ENCODE assay signal across 10 cellular contexts in the genomic region with DNA sequence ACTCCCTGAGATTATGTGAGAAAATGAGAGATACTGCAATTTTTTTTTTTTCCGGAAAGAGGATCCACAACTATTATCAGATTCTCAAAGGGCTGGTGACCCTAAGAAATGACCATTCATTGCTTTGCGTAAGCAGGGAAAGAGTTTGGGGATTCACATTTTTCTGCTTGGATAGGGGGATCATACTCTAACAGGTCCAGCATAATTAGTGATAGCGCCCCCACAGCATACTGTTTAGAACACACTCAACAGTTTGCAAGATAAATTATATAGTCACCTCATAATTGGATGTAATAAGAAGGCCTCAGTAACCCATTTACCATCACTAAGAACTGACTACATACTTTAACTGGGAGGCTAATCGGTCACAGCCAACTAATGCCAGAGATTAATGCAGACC. TPM values are rescaled to one million over a fixed set of nuclear protein-coding genes. Genes with fewer than 3 reads are reported as not detected.
DNase-seq lines count a peak whose midpoint lies in the region; FAIRE-seq and TF ChIP-seq lines count a peak whose summit lies in the region.
"Had no signal": no experiment of that assay in that cellular context is flagged by ENCODE, and none has a peak within 500 bp of the region (broad histone marks: within the 10 kb centered on the region; RNA-seq: fewer than 3 reads in every experiment).

No MANE protein-coding gene starts in this region.

- H3K9me3 ChIP-seq in ascending aorta (no peaks in the 10 kb centered on the region), uterus (no peaks in the 10 kb centered on the region), ovary (no peaks in the 10 kb centered on the region)
- H3K9me3 ChIP-seq: suprapubic skin had no signal

- H3K27ac Mint-ChIP-seq in mesothelial cell of epicardium, result peak overlapping the region; percentile 16

- peak overlapping the region; percentile 99 for H3K4me3 Mint-ChIP-seq in mesothelial cell of epicardium

- DNase-seq in D721Med (ENCODE audit: insufficient read length, low spot score) (no peak), ascending aorta (ENCODE audit: low spot score in 2 of 2) (no peak), mesothelial cell of epicardium (ENCODE audit: low spot score in 2 of 2, unreplicated experiment in 2 of 2) (no peak), uterus (no peak), ovary (no peak)
- peak; percentile 28 for DNase-seq in Jurkat, Clone E6-1 (ENCODE audit: low read depth, low spot score)
- DNase-seq in stimulated activated CD4-positive, alpha-beta T cell treated with anti-CD3 and anti-CD28 coated beads, Interleukin-4, amount 100 ng/mL, for 24 hours, result no peak
- DNase-seq in NK-92 treated with Interleukin-12 subunit alpha and Interleukin-12 subunit beta, amount 100 ng/mL, for 24 hours (lab: John Stamatoyannopoulos, UW), result no peak

- WGBS in ovary, 3 donors, result 59 to 70% (median 70%) methylated on average over 4 of the region's 4 CpGs

- H3K27me3 ChIP-seq in ascending aorta (no peaks in the 10 kb centered on the region), uterus (no peaks in the 10 kb centered on the region), ovary (no peaks in the 10 kb centered on the region)
- H3K27me3 ChIP-seq: suprapubic skin had no signal

- TF ChIP-seq POLR2A in uterus (IDR thresholded peaks at IDR 0.05) (no peak), ovary (IDR thresholded peaks at IDR 0.05) (no peak)

- no peaks in the 10 kb centered on the region for H3K9me3 Mint-ChIP-seq in mesothelial cell of epicardium

- H3K27ac ChIP-seq in ascending aorta (no peak overlapping the region), uterus (no peak overlapping the region), ovary (no peak overlapping the region)
- H3K27ac ChIP-seq: suprapubic skin had no signal

- no peaks in the 10 kb centered on the region for H3K27me3 Mint-ChIP-seq in mesothelial cell of epicardium (ENCODE audit: low read depth)

- TF ChIP-seq CTCF in D721Med (IDR thresholded peaks at IDR 0.05; ENCODE audit: insufficient read depth, missing control alignments) (peak; percentile 40), ascending aorta (IDR thresholded peaks at IDR 0.05) (no peak), mesothelial cell of epicardium (IDR thresholded peaks at IDR 0.05; ENCODE audit: unreplicated experiment) (no peak), uterus (IDR thresholded peaks at IDR 0.05) (no peak), ovary (IDR thresholded peaks at IDR 0.05) (no peak)

- TF ChIP-seq EP300 in ovary (IDR thresholded peaks at IDR 0.05), result no peak

- H3K4me3 ChIP-seq in Jurkat, Clone E6-1 (ENCODE audit: low read length), result peak overlapping the region; percentile 80
- H3K4me3 ChIP-seq in ascending aorta (peak overlapping the region; percentile 79 to 83), uterus (no peak overlapping the region), ovary (no peak overlapping the region)

- H3K36me3 Mint-ChIP-seq in mesothelial cell of epicardium, result peaks cover 13% of the 10 kb centered on the region

- peaks cover 19% of the 10 kb centered on the region for H3K4me1 Mint-ChIP-seq in mesothelial cell of epicardium

- H3K36me3 ChIP-seq in ascending aorta (peaks cover 33 to 44% of the 10 kb centered on the region in 2 donors), uterus (no peaks in the 10 kb centered on the region), ovary (no peaks in the 10 kb centered on the region)

- peak; percentile 58 for FAIRE-seq in D721Med (lab: Jason Lieb, UNC)

- intact Hi-C loops in ascending aorta (cut with DNase I) (loop anchor here (5.0 kb wide), 1 partner anchor 166 kb away; a partner anchor contains a TSS), uterus (cut with DNase I; ENCODE audit: low total_unique reads) (no loop called here), ovary (cut with DNase I) (no loop called here)

- H3K4me1 ChIP-seq in ascending aorta (peaks cover 13% of the 10 kb centered on the region in 2 donors), uterus (peaks cover 0 to 12% of the 10 kb centered on the region in 2 donors), ovary (ENCODE audit: insufficient read depth) (peaks cover 7% of the 10 kb centered on the region)

RNA-seq across cellular contexts. Expression of a gene that starts 1.9 kb away (rescaled TPM):
- polyA plus RNA-seq in Jurkat, Clone E6-1 (2012; ENCODE audit: insufficient read depth, insufficient read length), result 653 TPM
- total RNA-seq in ascending aorta (109 TPM), mesothelial cell of epicardium (174 to 190 TPM (median 186 TPM) in 3 replicates), uterus (100 to 1,000 TPM; 114 to 267 (median 192) TPM), ovary (100 to 1,000 TPM; 157 to 228 (median 175) TPM)
- 100 to 1,000 TPM; 119 to 230 TPM for polyA plus RNA-seq in ovary

RNA-seq across cellular contexts. Expression of a gene that starts 2.1 kb away (rescaled TPM):
- polyA plus RNA-seq in Jurkat, Clone E6-1 (2012; ENCODE audit: insufficient read depth, insufficient read length), result 4.5 TPM
- total RNA-seq in ascending aorta, result not detected
- total RNA-seq in mesothelial cell of epicardium, result not detected in 3 replicates
- not detected for total RNA-seq in uterus
- not detected for total RNA-seq in ovary
- under 1 TPM in 1 of 2 donors, not detected in 1; 1.00 TPM for polyA plus RNA-seq in ovary
- total RNA-seq: suprapubic skin; T-helper 2 cell treated with Interferon-gamma antibody and Interleukin-4, amounts not matched to agents 100 ng/mL and 5 ng/mL, for 36 hours had no signal

RNA-seq across cellular contexts. Expression of a gene that starts 32.8 kb away (rescaled TPM):
- polyA plus RNA-seq in Jurkat, Clone E6-1 (2012; ENCODE audit: insufficient read depth, insufficient read length), result not detected
- total RNA-seq in ascending aorta, result not detected
- 0.88 to 1.2 TPM (median 0.92 TPM) in 3 replicates for total RNA-seq in mesothelial cell of epicardium
- total RNA-seq in uterus, result under 1 TPM in 1 of 4 donors, not detected in 3; 0.49 TPM
- 10 to 100 TPM in 4 of 7 donors, 1 to 10 TPM in 3; 2.3 to 27.4 (median 13.6) TPM for total RNA-seq in ovary
- 10 to 100 TPM in 1 of 2 donors, 1 to 10 TPM in 1; 2.5 to 19.5 TPM for polyA plus RNA-seq in ovary
- total RNA-seq: T-helper 2 cell treated with Interferon-gamma antibody and Interleukin-4, amounts not matched to agents 100 ng/mL and 5 ng/mL, for 36 hours had no signal

RNA-seq across cellular contexts. Expression of a gene that starts 37.1 kb away (rescaled TPM):
- not detected for polyA plus RNA-seq in Jurkat, Clone E6-1 (2012; ENCODE audit: insufficient read depth, insufficient read length)
- not detected for total RNA-seq in ascending aorta
- 0.42 TPM in 1 of 3 replicates, not detected in the others for total RNA-seq in mesothelial cell of epicardium
- not detected for total RNA-seq in uterus
- under 1 TPM in 4 of 7 donors, not detected in 3; 0.33 to 0.56 (median 0.40) TPM for total RNA-seq in ovary
- not detected for polyA plus RNA-seq in ovary
- total RNA-seq: suprapubic skin had no signal

RNA-seq across cellular contexts. Expression of a gene that starts 40.8 kb away (rescaled TPM):
- polyA plus RNA-seq in Jurkat, Clone E6-1 (2012; ENCODE audit: insufficient read depth, insufficient read length), result 29.1 TPM
- total RNA-seq in ascending aorta (58.0 TPM), mesothelial cell of epicardium (60.2 to 64.2 TPM (median 63.2 TPM) in 3 replicates), uterus (10 to 100 TPM; 23.8 to 31.1 (median 27.7) TPM), ovary (10 to 100 TPM; 20.2 to 47.9 (median 32.3) TPM)
- 10 to 100 TPM; 33.0 to 42.0 TPM for polyA plus RNA-seq in ovary

Comparison
In these comparisons a context has a peak if more than half of its experiments do, and no peak if none do; other contexts are left out.
1. H3K4me3 ChIP-seq: peak in Jurkat, Clone E6-1 (single experiment) and ascending aorta (2 of 2); none in uterus (0 of 2) and ovary (single experiment).